In the genomic region with DNA sequence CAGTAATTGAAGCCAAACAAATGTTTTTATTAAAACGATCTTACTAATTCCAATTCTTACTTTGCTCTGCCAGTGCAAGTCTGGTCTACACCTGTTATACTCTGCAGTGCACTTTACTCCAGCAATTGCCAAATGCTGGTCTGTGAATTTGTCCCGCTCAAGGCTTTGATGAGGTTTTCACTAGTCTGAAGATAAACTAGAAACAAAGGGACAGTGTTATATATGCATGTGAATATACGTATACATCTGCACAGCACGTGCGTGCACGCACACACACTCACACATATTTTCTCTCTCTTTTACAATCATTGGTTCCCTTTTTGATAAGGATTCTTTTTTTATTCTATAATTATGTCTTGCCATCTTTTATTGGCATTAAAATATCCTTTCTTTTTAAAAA, we compare ENCODE assay signal across 25 cellular contexts.
"Had no signal": no experiment of that assay in that cellular context is flagged by ENCODE, and none has a peak within 500 bp of the region (broad histone marks: within the 10 kb centered on the region; RNA-seq: fewer than 3 reads in every experiment).

No MANE protein-coding gene starts in this region.

- DNase-seq: activated CD4-positive, alpha-beta T cell treated with anti-CD3 and anti-CD28 coated beads, Interleukin-2, amount 10 ng/mL, durations not matched to agents 24 days and 14 days; activated CD4-positive, alpha-beta T cell treated with anti-CD3 and anti-CD28 coated beads, Interleukin-2, amount 50 U/mL, for 4 hours; activated CD8-positive, alpha-beta T cell treated with anti-CD3 and anti-CD28 coated beads for 36 hours; activated effector memory CD4-positive, alpha-beta T cell treated with anti-CD3 and anti-CD28 coated beads, Interleukin-2, amount 50 U/mL, for 16 hours; activated naive CD4-positive, alpha-beta T cell; activated naive CD4-positive, alpha-beta T cell treated with anti-CD3 and anti-CD28 coated beads, Interleukin-2, amount 50 U/mL, for 16 hours; activated naive CD8-positive, alpha-beta T cell treated with anti-CD3 and anti-CD28 coated beads for 36 hours; activated T-cell treated with anti-CD3 and anti-CD28 coated beads, Interleukin-2, amount 50 U/mL, for 1 hour; activated T-cell treated with anti-CD3 and anti-CD28 coated beads, Interleukin-2, amount 50 U/mL, for 72 hours; amniotic stem cell; aorta; brain microvascular endothelial cell; central memory CD4-positive, alpha-beta T cell; NCI-H1105; NCI-H1694; NCI-H2029; NCI-H345; NCI-H524 treated with DMSO at 0.1 percent for 48 hours; NK-92 treated with Interleukin-12 subunit alpha and Interleukin-12 subunit beta, amount 100 ng/mL, for 24 hours; Right ventricle myocardium superior had no signal

- H3K36me3 Mint-ChIP-seq: activated naive CD8-positive, alpha-beta T cell treated with anti-CD3 and anti-CD28 coated beads for 36 hours had no signal

- H3K4me3 Mint-ChIP-seq: activated CD4-positive, alpha-beta T cell treated with anti-CD3 and anti-CD28 coated beads, Interleukin-2, amount 10 ng/mL, durations not matched to agents 24 days and 14 days; activated CD8-positive, alpha-beta T cell treated with anti-CD3 and anti-CD28 coated beads for 36 hours; activated naive CD8-positive, alpha-beta T cell treated with anti-CD3 and anti-CD28 coated beads for 36 hours; activated T-cell treated with anti-CD3 and anti-CD28 coated beads, Interleukin-2, amount 50 U/mL, for 72 hours; activated T-helper 17 cell treated with anti-CD3 and anti-CD28 coated beads, Interleukin-2, amount 50 U/mL, for 72 hours; T-helper 1 cell treated with Interleukin-12 subunit alpha and Interleukin-12 subunit beta and Interleukin-4 antibody, amounts not matched to agents 30 μg/mL and 1 μg/mL, for 36 hours; T-helper 2 cell treated with Interferon-gamma antibody and Interleukin-4, amounts not matched to agents 5 μg/mL and 100 μg/mL, for 36 hours had no signal

- H3K4me1 Mint-ChIP-seq: activated CD4-positive, alpha-beta T cell treated with anti-CD3 and anti-CD28 coated beads, Interleukin-2, amount 10 ng/mL, durations not matched to agents 24 days and 14 days; activated naive CD8-positive, alpha-beta T cell treated with anti-CD3 and anti-CD28 coated beads for 36 hours; activated T-helper 17 cell treated with anti-CD3 and anti-CD28 coated beads, Interleukin-2, amount 50 U/mL, for 72 hours had no signal

- ATAC-seq: activated CD8-positive, alpha-beta T cell treated with anti-CD3 and anti-CD28 coated beads for 36 hours; activated T-cell treated with anti-CD3 and anti-CD28 coated beads, Interleukin-2, amount 50 U/mL, for 72 hours; activated T-helper 17 cell treated with anti-CD3 and anti-CD28 coated beads, Interleukin-2, amount 50 U/mL, for 72 hours; K562 had no signal

- H3K36me3 ChIP-seq: brain microvascular endothelial cell had no signal

- H3K9me3 Mint-ChIP-seq: activated CD4-positive, alpha-beta T cell treated with anti-CD3 and anti-CD28 coated beads, Interleukin-2, amount 10 ng/mL, durations not matched to agents 24 days and 14 days; activated CD8-positive, alpha-beta T cell treated with anti-CD3 and anti-CD28 coated beads for 36 hours; activated naive CD8-positive, alpha-beta T cell treated with anti-CD3 and anti-CD28 coated beads for 36 hours; activated T-cell treated with anti-CD3 and anti-CD28 coated beads, Interleukin-2, amount 50 U/mL, for 72 hours; activated T-helper 17 cell treated with anti-CD3 and anti-CD28 coated beads, Interleukin-2, amount 50 U/mL, for 72 hours; T-helper 1 cell treated with Interleukin-12 subunit alpha and Interleukin-12 subunit beta and Interleukin-4 antibody, amounts not matched to agents 30 μg/mL and 1 μg/mL, for 36 hours; T-helper 2 cell treated with Interferon-gamma antibody and Interleukin-4, amounts not matched to agents 5 μg/mL and 100 μg/mL, for 36 hours had no signal

- H3K4me3 ChIP-seq: K562 had no signal

- H3K27me3 Mint-ChIP-seq: activated CD4-positive, alpha-beta T cell treated with anti-CD3 and anti-CD28 coated beads, Interleukin-2, amount 10 ng/mL, durations not matched to agents 24 days and 14 days had no signal

- FAIRE-seq: K562, TTC549 had no signal

- H3K27me3 ChIP-seq: brain microvascular endothelial cell had no signal

- H3K27ac ChIP-seq: brain microvascular endothelial cell had no signal

- H3K27ac Mint-ChIP-seq: activated CD4-positive, alpha-beta T cell treated with anti-CD3 and anti-CD28 coated beads, Interleukin-2, amount 10 ng/mL, durations not matched to agents 24 days and 14 days; activated CD8-positive, alpha-beta T cell treated with anti-CD3 and anti-CD28 coated beads for 36 hours; activated naive CD8-positive, alpha-beta T cell treated with anti-CD3 and anti-CD28 coated beads for 36 hours; activated T-cell treated with anti-CD3 and anti-CD28 coated beads, Interleukin-2, amount 50 U/mL, for 72 hours; activated T-helper 17 cell treated with anti-CD3 and anti-CD28 coated beads, Interleukin-2, amount 50 U/mL, for 72 hours; T-helper 1 cell treated with Interleukin-12 subunit alpha and Interleukin-12 subunit beta and Interleukin-4 antibody, amounts not matched to agents 30 μg/mL and 1 μg/mL, for 36 hours; T-helper 2 cell treated with Interferon-gamma antibody and Interleukin-4, amounts not matched to agents 5 μg/mL and 100 μg/mL, for 36 hours had no signal
